Comparison of ENCODE assay signal across 8 cellular contexts in genomic region chr19:9406798-9407352, GRCh38. TPM values are rescaled to one million over a fixed set of nuclear protein-coding genes. Genes with fewer than 3 reads are reported as not detected.
DNase-seq lines count a peak whose midpoint lies in the region; ATAC-seq and TF ChIP-seq lines count a peak whose summit lies in the region.

No MANE protein-coding gene starts in this region.

- no peaks in the 10 kb centered on the region for H3K27me3 Mint-ChIP-seq in activated B cell treated with CpG ODN at 0.5 μM for 24 hours

- H3K4me3 ChIP-seq in colonic mucosa = peak overlapping the region; percentile 22
- H3K4me3 ChIP-seq in mononuclear cell (ENCODE audit: low read length) = peak overlapping the region; percentile 47

- ATAC-seq in activated B cell treated with CpG ODN at 0.5 μM for 24 hours (ENCODE audit: low read depth) = peak; percentile 73
- no peak for ATAC-seq in GM18868 (IDR thresholded peaks at IDR 0.05; ENCODE audit: unreplicated experiment)
- no peak for ATAC-seq in GM18511 (IDR thresholded peaks at IDR 0.05; ENCODE audit: unreplicated experiment)

- no peak overlapping the region for H3K27ac ChIP-seq in colonic mucosa

- H3K36me3 ChIP-seq in colonic mucosa = no peaks in the 10 kb centered on the region

- H3K4me3 Mint-ChIP-seq in activated B cell treated with CpG ODN at 0.5 μM for 24 hours = peak overlapping the region; percentile 88

- DNase-seq in 8988T (peak; percentile 36), HT1080 (ENCODE audit: low read depth) (peak; percentile 90), activated B cell treated with CpG ODN at 0.5 μM for 24 hours (peak; percentile 35), colonic mucosa (peak; percentile 79)
- peak; percentile 33 for DNase-seq in stimulated activated CD8-positive, alpha-beta memory T cell treated with anti-CD3 and anti-CD28 coated beads, Interleukin-7, amount 100 ng/mL, for 24 hours (ENCODE audit: low read depth)

- H3K4me1 Mint-ChIP-seq in activated B cell treated with CpG ODN at 0.5 μM for 24 hours = peaks cover 19% of the 10 kb centered on the region

- H3K36me3 Mint-ChIP-seq in activated B cell treated with CpG ODN at 0.5 μM for 24 hours (ENCODE audit: low read depth) = peaks cover 42% of the 10 kb centered on the region

- H3K9me3 ChIP-seq in colonic mucosa (no peaks in the 10 kb centered on the region), mononuclear cell (ENCODE audit: low read depth, low read length) (peaks cover 37% of the 10 kb centered on the region)

- CTCF ChIA-PET in activated B cell treated with CpG ODN at 0.5 μM for 24 hours (lab: Charles Lee) = no interaction called here

- no peak overlapping the region for H3K9ac ChIP-seq in colonic mucosa (ENCODE audit: low read depth in 2 of 2, low read length in 2 of 2)

- TF ChIP-seq CTCF in activated B cell treated with CpG ODN at 0.5 μM for 24 hours (IDR thresholded peaks at IDR 0.05) (no peak), colonic mucosa (IDR thresholded peaks at IDR 0.05) (no peak)

- peaks cover 30% of the 10 kb centered on the region for H3K9me3 Mint-ChIP-seq in activated B cell treated with CpG ODN at 0.5 μM for 24 hours

- H3K27me3 ChIP-seq in colonic mucosa (no peaks in the 10 kb centered on the region), mononuclear cell (ENCODE audit: insufficient read depth, low read length) (no peaks in the 10 kb centered on the region)

- H3K27ac Mint-ChIP-seq in activated B cell treated with CpG ODN at 0.5 μM for 24 hours = peak overlapping the region; percentile 30

- intact Hi-C loops in activated B cell treated with CpG ODN at 0.5 μM for 24 hours (cut with micrococcal nuclease) = loop anchor here (5.0 kb wide), 1 partner anchor 85 kb away; the partner anchor contains the start of gene ZNF559
- intact Hi-C loops in colonic mucosa (cut with DNase I) = no loop called here

- POLR2A ChIA-PET in activated B cell treated with CpG ODN at 0.5 μM for 24 hours (lab: Charles Lee) = interaction anchor here (0.5 kb wide), 1 partner anchor 81 kb away, joined by 5 read pairs; no protein-coding TSS in a partner anchor

- H3K4me1 ChIP-seq in colonic mucosa (no peaks in the 10 kb centered on the region), mononuclear cell (ENCODE audit: insufficient read depth, low read length) (peaks cover 6% of the 10 kb centered on the region)

RNA-seq across cellular contexts. Expression of gene ZNF266, which starts 28.5 kb away (rescaled TPM):
- 8.1 and 9.3 TPM in 2 replicates for total RNA-seq in HT1080 (2014; rRNA removed; shearing (Covaris generic))
- polyA plus RNA-seq in HT1080 (2015; cell fraction: cytosol; rRNA removed) = 5.0 and 6.3 TPM in 2 replicates
- polyA plus RNA-seq in HT1080 (2015; cell fraction: nucleus; rRNA removed) = 45.4 and 47.3 TPM in 2 replicates
- total RNA-seq in activated B cell treated with CpG ODN at 0.5 μM for 24 hours (43.7 and 50.3 TPM in 2 replicates), colonic mucosa (10 to 100 TPM; 12.5 to 17.1 TPM), mononuclear cell (31.6 TPM)

RNA-seq across cellular contexts. Expression of gene ZNF177, which starts 44.1 kb away (rescaled TPM):
- 0.19 TPM in 1 of 2 replicates, not detected in the other for total RNA-seq in HT1080 (2014; rRNA removed; shearing (Covaris generic))
- polyA plus RNA-seq in HT1080 (2015; cell fraction: cytosol; rRNA removed) = 0.09 TPM in 1 of 2 replicates, not detected in the other
- 0.08 and 0.52 TPM in 2 replicates for polyA plus RNA-seq in HT1080 (2015; cell fraction: nucleus; rRNA removed)
- total RNA-seq in activated B cell treated with CpG ODN at 0.5 μM for 24 hours = 1.3 and 1.4 TPM in 2 replicates
- 1 to 10 TPM in 1 of 2 donors, under 1 TPM in 1; 0.88 to 1.2 TPM for total RNA-seq in colonic mucosa
- total RNA-seq in mononuclear cell = 0.10 TPM

Comparison
In these comparisons a context has a peak if more than half of its experiments do, and no peak if none do; other contexts are left out.
1. DNase-seq: peak in every context shown above with its lines; median percentile 90 in HT1080; 79 in colonic mucosa; 36 in 8988T; 35 in activated B cell treated with CpG ODN at 0.5 μM for 24 hours; 33 in stimulated activated CD8-positive, alpha-beta memory T cell treated with anti-CD3 and anti-CD28 coated beads, Interleukin-7, amount 100 ng/mL, for 24 hours.